ENCODE assay signal across 11 cellular contexts in genomic region chr3:168273917-168274316, GRCh38.
DNase-seq lines count a peak whose midpoint lies in the region; ATAC-seq lines count a peak whose summit lies in the region.
"Had no signal": no experiment of that assay in that cellular context is flagged by ENCODE, and none has a peak within 500 bp of the region (broad histone marks: within the 10 kb centered on the region; RNA-seq: fewer than 3 reads in every experiment).

No MANE protein-coding gene starts in this region.

- no peak for DNase-seq in pons (ENCODE audit: low spot score)
- no peak for DNase-seq in effector CD8-positive, alpha-beta T cell (lab: John Stamatoyannopoulos, UW)
- DNase-seq in HuH-7 (ENCODE audit: low spot score), result no peak
- DNase-seq in mucosa of gallbladder (ENCODE audit: low spot score), result no peak
- DNase-seq: activated CD4-positive, alpha-beta T cell treated with anti-CD3 and anti-CD28 coated beads for 1 hour; erythroblast; NCI-H1105 treated with DMSO at 0.1 percent for 48 hours; NCI-H774 had no signal

- ATAC-seq in GM18909 (IDR thresholded peaks at IDR 0.05; ENCODE audit: poor library complexity, unreplicated experiment) (peak; percentile 71), GM21619 (IDR thresholded peaks at IDR 0.05; ENCODE audit: unreplicated experiment) (peak; percentile 89), HG03103 (IDR thresholded peaks at IDR 0.05; ENCODE audit: low read depth, unreplicated experiment) (peak; percentile 59)
